19 cellular contexts compared by ENCODE assay signal in genomic region chr4:113960684-113961321, GRCh38. TPM values are rescaled to one million over a fixed set of nuclear protein-coding genes. Genes with fewer than 3 reads are reported as not detected.
DNase-seq lines count a peak whose midpoint lies in the region; ATAC-seq and TF ChIP-seq lines count a peak whose summit lies in the region.
"Had no signal": no experiment of that assay in that cellular context is flagged by ENCODE, and none has a peak within 500 bp of the region (broad histone marks: within the 10 kb centered on the region; RNA-seq: fewer than 3 reads in every experiment).

No MANE protein-coding gene starts in this region.

- H3K36me3 ChIP-seq in ACC112 (ENCODE audit: insufficient read depth, low read length) = peaks cover 23% of the 10 kb centered on the region
- H3K36me3 ChIP-seq: uterus had no signal

- peak overlapping the region; percentile 94 for H3K27ac Mint-ChIP-seq in osteocyte (ENCODE audit: unreplicated experiment)
- H3K27ac Mint-ChIP-seq: activated CD4-positive, alpha-beta T cell treated with anti-CD3 and anti-CD28 coated beads for 36 hours; activated CD8-positive, alpha-beta memory T cell treated with anti-CD3 and anti-CD28 coated beads, Interleukin-2, amount 10 ng/mL, durations not matched to agents 7 days and 5 days had no signal

- H3K27me3 ChIP-seq in ACC112 (ENCODE audit: insufficient read depth, low read length) = no peaks in the 10 kb centered on the region
- H3K27me3 ChIP-seq: uterus had no signal

- H3K27ac ChIP-seq in ACC112 (ENCODE audit: low read depth, low read length) (peak overlapping the region; percentile 97), epithelial cell of prostate (peak overlapping the region; percentile 85)
- H3K27ac ChIP-seq: psoas muscle, SK-N-MC had no signal

- no peak overlapping the region for H3K4me3 Mint-ChIP-seq in osteocyte (ENCODE audit: unreplicated experiment)
- H3K4me3 Mint-ChIP-seq: activated CD4-positive, alpha-beta T cell treated with anti-CD3 and anti-CD28 coated beads for 36 hours; activated CD8-positive, alpha-beta memory T cell treated with anti-CD3 and anti-CD28 coated beads, Interleukin-2, amount 10 ng/mL, durations not matched to agents 7 days and 5 days; CD8-positive, alpha-beta memory T cell; nephron had no signal

- H2AFZ ChIP-seq in ACC112 (ENCODE audit: low read length, unreplicated experiment) = no peak overlapping the region

- peaks cover 66% of the 10 kb centered on the region for H3K4me1 ChIP-seq in ACC112 (ENCODE audit: control insufficient read depth, insufficient read depth, low read length, unreplicated experiment)
- H3K4me1 ChIP-seq: psoas muscle had no signal

- no peak for TF ChIP-seq CTCF in osteocyte (IDR thresholded peaks at IDR 0.05)
- TF ChIP-seq CTCF in GM13976 (IDR thresholded peaks at IDR 0.05; ENCODE audit: borderline replicate concordance, control extremely low read depth, extremely low read depth, insufficient read depth, missing control alignments) = no peak

- no peak for ATAC-seq in HG02642 (IDR thresholded peaks at IDR 0.05; ENCODE audit: poor library complexity, unreplicated experiment)
- ATAC-seq in esophagus mucosa = no peak
- ATAC-seq: activated CD4-positive, alpha-beta T cell treated with anti-CD3 and anti-CD28 coated beads for 36 hours; activated CD8-positive, alpha-beta memory T cell treated with anti-CD3 and anti-CD28 coated beads, Interleukin-2, amount 10 ng/mL, durations not matched to agents 7 days and 5 days; psoas muscle had no signal

- DNase-seq in NCI-H69 (lab: John Stamatoyannopoulos, UW) (peak; percentile 62), epithelial cell of prostate (ENCODE audit: low read depth, low spot score) (no peak), osteocyte (ENCODE audit: extremely low spot score, unreplicated experiment) (no peak), GM13976 (ENCODE audit: low spot score) (no peak), NCI-H526 (lab: John Stamatoyannopoulos, UW) (no peak)
- DNase-seq: activated CD4-positive, alpha-beta T cell treated with anti-CD3 and anti-CD28 coated beads for 36 hours; activated CD8-positive, alpha-beta memory T cell treated with anti-CD3 and anti-CD28 coated beads, Interleukin-2, amount 10 ng/mL, durations not matched to agents 7 days and 5 days; activated effector memory CD4-positive, alpha-beta T cell treated with anti-CD3 and anti-CD28 coated beads, Interleukin-2, amount 50 U/mL, for 16 hours; amniotic stem cell; CD8-positive, alpha-beta memory T cell; NCI-H187 treated with DMSO at 0.1 percent for 48 hours; psoas muscle; stimulated activated naive CD4-positive, alpha-beta T cell treated with Interleukin-2 at 50 U/mL for 16 hours; uterus had no signal

- peaks cover 16% of the 10 kb centered on the region for H3K36me3 Mint-ChIP-seq in osteocyte (ENCODE audit: unreplicated experiment)

- H3K27me3 Mint-ChIP-seq in osteocyte (ENCODE audit: unreplicated experiment) = no peaks in the 10 kb centered on the region

- H3K4me3 ChIP-seq in ACC112 (ENCODE audit: low read depth, low read length) = peak overlapping the region; percentile 65; the same call in 1 of the 2 replicates
- H3K4me3 ChIP-seq: psoas muscle, SK-N-MC, uterus had no signal

- H3K9me3 Mint-ChIP-seq in osteocyte (ENCODE audit: unreplicated experiment) = no peaks in the 10 kb centered on the region
- H3K9me3 Mint-ChIP-seq: nephron had no signal

- in situ Hi-C loops in GM13976 (cut with MboI; ENCODE audit: low sequenced_read_pairs, unreplicated experiment) = loop anchor here (25.0 kb wide), 2 partner anchors 426 to 726 kb away; no protein-coding TSS in a partner anchor

- peaks cover 93% of the 10 kb centered on the region for H3K4me1 Mint-ChIP-seq in osteocyte (ENCODE audit: unreplicated experiment)

- H3K79me2 ChIP-seq in ACC112 (ENCODE audit: control insufficient read depth, insufficient read depth, low read length, unreplicated experiment) = peaks cover 78% of the 10 kb centered on the region

RNA-seq across cellular contexts. Expression of gene ARSJ, which starts 18.6 kb away (rescaled TPM):
- total RNA-seq in osteocyte (61.7 and 63.3 TPM in 2 replicates), esophagus mucosa (6.0 TPM)
- total RNA-seq: activated CD8-positive, alpha-beta memory T cell treated with anti-CD3 and anti-CD28 coated beads, Interleukin-2, amount 10 ng/mL, durations not matched to agents 7 days and 5 days; CD8-positive, alpha-beta memory T cell had no signal
